Comparison of ENCODE assay signal across 8 cellular contexts in the genomic region with DNA sequence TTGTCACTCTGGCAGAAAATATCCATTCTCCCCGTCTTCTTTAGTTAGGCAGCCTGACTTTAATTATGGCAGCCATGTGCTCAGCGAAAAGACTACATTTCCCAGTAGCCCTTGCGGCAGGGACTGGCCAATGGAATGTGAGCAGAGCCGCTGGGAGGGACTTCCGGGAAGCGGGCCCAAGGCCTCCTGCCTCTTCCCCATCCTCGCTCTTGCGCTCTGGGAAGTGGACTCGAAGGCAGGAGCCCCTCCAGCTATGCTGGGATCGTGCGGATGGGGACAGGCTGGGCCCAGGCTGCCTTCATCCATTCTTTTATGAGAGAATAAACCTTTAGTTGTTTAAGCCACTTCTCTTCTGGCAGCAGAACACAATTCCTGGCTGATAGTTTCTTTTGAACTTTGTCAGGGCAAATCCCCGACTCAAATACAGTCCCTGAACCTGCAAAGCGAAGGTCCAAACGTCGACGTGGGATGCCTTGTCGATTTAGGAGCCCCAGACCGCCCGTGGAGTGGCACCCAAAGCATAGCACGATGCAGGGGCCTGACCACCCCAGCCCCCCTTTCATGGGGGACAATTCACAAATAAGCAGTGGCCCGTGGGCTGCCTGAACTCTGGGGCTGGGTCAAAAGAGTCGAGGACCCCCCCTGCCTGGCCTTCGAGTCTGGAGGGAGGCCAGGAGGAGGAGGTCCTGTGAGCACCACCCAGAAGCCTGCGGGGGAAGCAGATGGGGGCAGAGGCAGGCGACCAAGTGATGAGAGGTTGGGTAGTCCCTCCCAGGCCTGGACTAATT. TPM values are rescaled to one million over a fixed set of nuclear protein-coding genes. Genes with fewer than 3 reads are reported as not detected.
DNase-seq lines count a peak whose midpoint lies in the region; ATAC-seq and TF ChIP-seq lines count a peak whose summit lies in the region.

No MANE protein-coding gene starts in this region.

- H4K20me1 ChIP-seq in GM23338 (replicated peaks; ENCODE audit: insufficient read depth) (no peaks in the 10 kb centered on the region), Loucy (ENCODE audit: insufficient read depth, low read length, poor library complexity, severe bottlenecking) (no peaks in the 10 kb centered on the region)

- H3K9me2 ChIP-seq in GM23338 (ENCODE audit: insufficient read depth) = no peaks in the 10 kb centered on the region
- no peaks in the 10 kb centered on the region for H3K9me2 ChIP-seq in Loucy (replicated peaks; ENCODE audit: low read depth, low read length)

- no peaks in the 10 kb centered on the region for H3K36me3 ChIP-seq in GM23338 (ENCODE audit: insufficient read depth)
- no peaks in the 10 kb centered on the region for H3K36me3 ChIP-seq in Loucy (ENCODE audit: insufficient read depth, low read length)
- H3K36me3 ChIP-seq in thoracic aorta = no peaks in the 10 kb centered on the region

- H3K4me2 ChIP-seq in GM23338 (no peak overlapping the region), Loucy (ENCODE audit: low read depth, low read length, poor library complexity, severe bottlenecking) (peak overlapping the region; percentile 41)

- no peaks in the 10 kb centered on the region for H3K36me3 Mint-ChIP-seq in GM23338 (ENCODE audit: low read depth)
- no peaks in the 10 kb centered on the region for H3K36me3 Mint-ChIP-seq in osteocyte (ENCODE audit: unreplicated experiment)

- H3K9me3 ChIP-seq in Loucy (ENCODE audit: insufficient read depth, low read depth, low read length) (no peaks in the 10 kb centered on the region), thoracic aorta (no peaks in the 10 kb centered on the region)

- H3K4me3 Mint-ChIP-seq in GM23338 = no peak overlapping the region
- no peak overlapping the region for H3K4me3 Mint-ChIP-seq in osteocyte (ENCODE audit: unreplicated experiment)

- peaks cover 4% of the 10 kb centered on the region for H3K27me3 Mint-ChIP-seq in GM23338 (ENCODE audit: insufficient read depth, low read depth, poor library complexity)
- H3K27me3 Mint-ChIP-seq in osteocyte (ENCODE audit: unreplicated experiment) = no peaks in the 10 kb centered on the region

- H3K79me2 ChIP-seq in GM23338 (replicated peaks; ENCODE audit: insufficient read depth) (no peaks in the 10 kb centered on the region), Loucy (ENCODE audit: insufficient read depth, low read length) (no peaks in the 10 kb centered on the region; the same call in 1 of the 2 replicates)

- H3K27ac Mint-ChIP-seq in GM23338 (no peak overlapping the region), osteocyte (ENCODE audit: unreplicated experiment) (peak overlapping the region; percentile 81)

- peak overlapping the region; percentile 11 for H3K9ac ChIP-seq in Loucy (ENCODE audit: low read depth, low read length, poor library complexity, severe bottlenecking)

- no peaks in the 10 kb centered on the region for H3K27me3 ChIP-seq in GM23338 (ENCODE audit: insufficient read depth)
- H3K27me3 ChIP-seq in Loucy (ENCODE audit: insufficient read depth, low read length, poor library complexity, severe bottlenecking) = no peaks in the 10 kb centered on the region
- no peaks in the 10 kb centered on the region for H3K27me3 ChIP-seq in thoracic aorta (replicated peaks; ENCODE audit: insufficient read depth)

- TF ChIP-seq CTCF in GM23338 (conservative IDR thresholded peaks at IDR 0.05; ENCODE audit: low read depth in 2 of 2) (no peak), Loucy (conservative IDR thresholded peaks at IDR 0.05; ENCODE audit: low read length) (no peak), foreskin fibroblast (IDR thresholded peaks at IDR 0.05; ENCODE audit: low read depth, low read length) (no peak), osteocyte (IDR thresholded peaks at IDR 0.05) (no peak), thoracic aorta (IDR thresholded peaks at IDR 0.05) (no peak)

- H3K9me3 Mint-ChIP-seq in GM23338 (no peaks in the 10 kb centered on the region), osteocyte (ENCODE audit: unreplicated experiment) (no peaks in the 10 kb centered on the region)

- peak overlapping the region; percentile 38; the same call in 1 of the 2 replicates for H2AFZ ChIP-seq in GM23338
- H2AFZ ChIP-seq in Loucy (ENCODE audit: low read length) = peak overlapping the region; percentile 77

- H3K4me3 ChIP-seq in GM23338 (no peak overlapping the region), Loucy (ENCODE audit: low read length, poor library complexity, severe bottlenecking) (no peak overlapping the region), foreskin fibroblast (ENCODE audit: low read depth in 1 of 2, low read length in 2 of 2) (no peak overlapping the region), thoracic aorta (no peak overlapping the region)

- peak; percentile 71 for TF ChIP-seq POLR2A in Raji (IDR thresholded peaks at IDR 0.05; ENCODE audit: insufficient read depth, low read depth, low read length)

- peak; percentile 84 for ATAC-seq in GM23338
- ATAC-seq in thoracic aorta (ENCODE audit: insufficient number of reproducible peaks, low FRiP score, low read depth) = no peak

- H3F3A ChIP-seq in GM23338 (replicated peaks; ENCODE audit: low read depth) (no peaks in the 10 kb centered on the region), Loucy (ENCODE audit: low read depth) (no peaks in the 10 kb centered on the region)

- DNase-seq in Daoy (ENCODE audit: low read depth) = peak; percentile 92
- DNase-seq in GM23338 (ENCODE audit: low spot score) = peak; percentile 95
- DNase-seq in activated T-helper 9 cell treated with anti-CD3 and anti-CD28 coated beads, Interleukin-2, amount 50 U/mL, for 16 hours (ENCODE audit: low read depth) = peak; percentile 74
- DNase-seq in foreskin fibroblast = peak; percentile 90 to 96
- DNase-seq in osteocyte (ENCODE audit: extremely low spot score, unreplicated experiment) = peak; percentile 92
- DNase-seq in thoracic aorta (ENCODE audit: low spot score) = peak; percentile 47

- H3K27ac ChIP-seq in GM23338 (ENCODE audit: low read depth) (no peak overlapping the region), thoracic aorta (no peak overlapping the region)

- H3K4me1 Mint-ChIP-seq in GM23338 = no peaks in the 10 kb centered on the region; the same call in 2 of the 3 replicates
- peaks cover 16% of the 10 kb centered on the region for H3K4me1 Mint-ChIP-seq in osteocyte (ENCODE audit: unreplicated experiment)

- H3K4me1 ChIP-seq in GM23338 (ENCODE audit: insufficient read depth) = no peaks in the 10 kb centered on the region
- peaks cover 35% of the 10 kb centered on the region for H3K4me1 ChIP-seq in Loucy (ENCODE audit: insufficient read depth, low read length, poor library complexity, severe bottlenecking)
- H3K4me1 ChIP-seq in thoracic aorta (ENCODE audit: control insufficient read depth in 1 of 2, low read depth in 2 of 2) = peaks cover 0 to 23% of the 10 kb centered on the region in 2 donors

TF ChIP-seq in GM23338, 12 proteins besides CTCF, POLR2A, EP300 and RAD21:
- TF ChIP-seq STAT1 (IDR thresholded peaks at IDR 0.05; ENCODE audit: unreplicated experiment) = no peak
- TF ChIP-seq, protein P1, sequence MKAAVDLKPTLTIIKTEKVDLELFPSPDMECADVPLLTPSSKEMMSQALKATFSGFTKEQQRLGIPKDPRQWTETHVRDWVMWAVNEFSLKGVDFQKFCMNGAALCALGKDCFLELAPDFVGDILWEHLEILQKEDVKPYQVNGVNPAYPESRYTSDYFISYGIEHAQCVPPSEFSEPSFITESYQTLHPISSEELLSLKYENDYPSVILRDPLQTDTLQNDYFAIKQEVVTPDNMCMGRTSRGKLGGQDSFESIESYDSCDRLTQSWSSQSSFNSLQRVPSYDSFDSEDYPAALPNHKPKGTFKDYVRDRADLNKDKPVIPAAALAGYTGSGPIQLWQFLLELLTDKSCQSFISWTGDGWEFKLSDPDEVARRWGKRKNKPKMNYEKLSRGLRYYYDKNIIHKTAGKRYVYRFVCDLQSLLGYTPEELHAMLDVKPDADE (IDR thresholded peaks at IDR 0.05) = peak; percentile 86

RNA-seq across cellular contexts. Expression of a gene that starts 15.6 kb away (rescaled TPM):
- total RNA-seq in Daoy (2014; rRNA removed; shearing (Covaris generic)) = 0.36 TPM in 1 of 2 replicates, not detected in the other
- 0.12 TPM in 1 of 2 replicates, not detected in the other for total RNA-seq in GM23338 (2014; rRNA removed; shearing (Covaris generic))
- polyA plus RNA-seq in GM23338 (2016; fragmentation: Nextera tagmentation; extraction: Ambion mirVana) = 0.08 TPM in 1 of 2 replicates, not detected in the other
- total RNA-seq in osteocyte = not detected in 2 replicates
- not detected for total RNA-seq in thoracic aorta
